Comparison of ENCODE assay signal across 8 cellular contexts in the genomic region with DNA sequence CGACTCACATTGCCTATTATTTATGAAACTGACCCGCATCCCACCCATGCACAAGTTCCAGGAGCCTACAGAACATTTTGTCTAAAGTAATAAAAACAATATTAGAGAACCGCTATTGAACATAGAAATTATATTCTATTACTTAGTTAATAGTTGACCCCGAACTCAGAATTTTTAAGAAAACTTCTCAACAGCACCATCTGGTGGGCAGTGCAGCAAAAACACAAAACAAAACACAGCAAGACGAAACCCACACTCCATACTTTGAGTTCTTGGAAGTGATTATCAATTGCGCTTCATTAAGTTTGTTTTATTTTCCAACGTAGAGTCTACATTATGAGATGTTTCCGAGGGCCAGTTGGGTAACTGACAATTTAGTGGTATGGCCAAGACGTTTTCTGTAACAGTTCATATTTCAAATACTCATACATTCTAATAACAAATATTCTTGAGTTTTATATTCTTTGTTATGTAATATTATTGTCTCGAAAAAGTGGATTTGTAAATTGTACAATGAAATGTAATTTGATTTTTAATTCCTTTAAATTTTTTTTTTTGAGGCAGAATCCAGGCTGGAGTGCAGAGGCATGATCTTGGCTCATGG. TPM values are rescaled to one million over a fixed set of nuclear protein-coding genes. Genes with fewer than 3 reads are reported as not detected.
DNase-seq lines count a peak whose midpoint lies in the region; ATAC-seq lines count a peak whose summit lies in the region.

No MANE protein-coding gene starts in this region.

- peaks cover 0 to 2% of the 10 kb centered on the region in 2 donors for H3K4me1 Mint-ChIP-seq in immature natural killer cell

- peaks cover 0 to 2% (median 1%) of the 10 kb centered on the region in 3 donors for H3K27me3 Mint-ChIP-seq in immature natural killer cell (ENCODE audit: low read depth in 3 of 3)

- H3K9me3 Mint-ChIP-seq in immature natural killer cell: no peaks in the 10 kb centered on the region

- no peaks in the 10 kb centered on the region for H3K36me3 Mint-ChIP-seq in immature natural killer cell

- ATAC-seq in GM18907 (IDR thresholded peaks at IDR 0.05; ENCODE audit: unreplicated experiment): no peak

- no peak overlapping the region for H3K4me3 Mint-ChIP-seq in immature natural killer cell

- H3K27ac Mint-ChIP-seq in immature natural killer cell: no peak overlapping the region

- DNase-seq in SIG-M5 treated with dmso at 0.1 percent for 504 hours (lab: John Stamatoyannopoulos, UW; ENCODE audit: unreplicated experiment): peak; percentile 45
- DNase-seq in SIG-M5 (lab: John Stamatoyannopoulos, UW): no peak
- peak; percentile 42 for DNase-seq in M059J (ENCODE audit: low read depth)
- DNase-seq in SKM-1 treated with dmso at 0.1 percent for 144 hours (lab: John Stamatoyannopoulos, UW; ENCODE audit: unreplicated experiment): peak; percentile 43
- peak; percentile 63 for DNase-seq in fibroblast of peridontal ligament (ENCODE audit: extremely low read depth)
- peak; percentile 56 for DNase-seq in pons (ENCODE audit: low spot score)
- no peak for DNase-seq in immature natural killer cell

RNA-seq across cellular contexts. Expression of gene C3orf70, which starts 24.0 kb away (rescaled TPM):
- not detected in 2 replicates for total RNA-seq in M059J (2014; rRNA removed; shearing (Covaris generic))
- not detected for polyA plus RNA-seq in immature natural killer cell

Comparison
In these comparisons a context has a peak if more than half of its experiments do, and no peak if none do; other contexts are left out.
1. DNase-seq: peak in SIG-M5 treated with dmso at 0.1 percent for 504 hours (single experiment), M059J (single experiment), SKM-1 treated with dmso at 0.1 percent for 144 hours (single experiment), fibroblast of peridontal ligament (single experiment) and pons (single experiment); none in SIG-M5 (single experiment) and immature natural killer cell (0 of 3).